In genomic region chr6:143279385-143279784, GRCh38 we compare ENCODE assay signal across 8 cellular contexts.
DNase-seq lines count a peak whose midpoint lies in the region; ATAC-seq and TF ChIP-seq lines count a peak whose summit lies in the region.

No MANE protein-coding gene starts in this region.

- no peak overlapping the region for H3K4me3 ChIP-seq in mammary epithelial cell (replicated peaks in 1 of 3; ENCODE audit: insufficient read depth in 1 of 3, low read depth in 2 of 3, low read length in 3 of 3)
- H3K4me3 ChIP-seq in mesenchymal stem cell (ENCODE audit: insufficient read depth in 1 of 2, low read depth in 1 of 2, low read length in 2 of 2), result no peak overlapping the region

- H4K20me1 ChIP-seq in mammary epithelial cell (ENCODE audit: insufficient read depth, low read length), result no peaks in the 10 kb centered on the region

- DNase-seq in ELF-1 (ENCODE audit: low read depth, low spot score) (peak; percentile 45), HT1080 (ENCODE audit: low read depth) (peak; percentile 47), mammary epithelial cell (peak; percentile 16), mesenchymal stem cell (peak; percentile 38), NCI-H1092 treated with DMSO at 0.1 percent for 48 hours (lab: John Stamatoyannopoulos, UW) (no peak)

- H3K4me2 ChIP-seq in mammary epithelial cell (ENCODE audit: insufficient read depth, low read depth, low read length) (no peak overlapping the region), mesenchymal stem cell (ENCODE audit: low read length, poor library complexity, severe bottlenecking) (no peak overlapping the region)

- H3K79me1 ChIP-seq in mesenchymal stem cell (replicated peaks; ENCODE audit: low read length, poor library complexity, severe bottlenecking), result no peaks in the 10 kb centered on the region

- H3K36me3 ChIP-seq in mammary epithelial cell (ENCODE audit: insufficient read depth, low read length), result no peaks in the 10 kb centered on the region
- H3K36me3 ChIP-seq in mesenchymal stem cell (ENCODE audit: control insufficient read depth in 1 of 2, insufficient read depth in 2 of 2, low read depth in 1 of 2, low read length in 2 of 2), result no peaks in the 10 kb centered on the region

- TF ChIP-seq CTCF in mammary epithelial cell (conservative IDR thresholded peaks at IDR 0.05 in 1 of 2, IDR thresholded peaks at IDR 0.05 in 1 of 2; ENCODE audit: extremely low read depth in 1 of 2, insufficient read depth in 1 of 2, low read depth in 1 of 2, low read length in 2 of 2), result peak; percentile 13 to 25

- no peak overlapping the region for H3K4ac ChIP-seq in mesenchymal stem cell (ENCODE audit: low read depth in 1 of 2, low read length in 2 of 2)

- no peak overlapping the region for H3K14ac ChIP-seq in mesenchymal stem cell (ENCODE audit: low read length in 2 of 2)

- H3K9me3 ChIP-seq in mammary epithelial cell (replicated peaks; ENCODE audit: insufficient read depth, low read length), result no peaks in the 10 kb centered on the region
- no peaks in the 10 kb centered on the region for H3K9me3 ChIP-seq in mesenchymal stem cell (ENCODE audit: control insufficient read depth, low read length)

- H3K18ac ChIP-seq in mesenchymal stem cell (ENCODE audit: low read depth in 1 of 2, low read length in 2 of 2), result no peak overlapping the region

- peaks cover 4% of the 10 kb centered on the region for H3K4me1 ChIP-seq in mammary epithelial cell (ENCODE audit: insufficient read depth, low read length)
- no peaks in the 10 kb centered on the region for H3K4me1 ChIP-seq in mesenchymal stem cell (ENCODE audit: control insufficient read depth, insufficient read depth, low read depth, low read length)

- no peak overlapping the region for H2BK12ac ChIP-seq in mesenchymal stem cell (ENCODE audit: low read length in 2 of 2)

- no peak overlapping the region for H2BK120ac ChIP-seq in mesenchymal stem cell (ENCODE audit: low read depth, low read length)

- H2AK5ac ChIP-seq in mesenchymal stem cell (ENCODE audit: low read length, severe bottlenecking), result no peak overlapping the region

- dilution Hi-C loops in mammary epithelial cell (cut with HindIII; ENCODE audit: low sequenced_read_pairs), result no loop called here

- no peak overlapping the region for H3K9ac ChIP-seq in mammary epithelial cell (ENCODE audit: insufficient read depth, low read length)
- H3K9ac ChIP-seq in mesenchymal stem cell (ENCODE audit: low read length), result no peak overlapping the region

- intact Hi-C loops in mammary epithelial cell (cut with micrococcal nuclease), result loop anchor here (1.0 kb wide), 1 partner anchor 586 kb away; no protein-coding TSS in a partner anchor

- no peak overlapping the region for H2BK15ac ChIP-seq in mesenchymal stem cell (ENCODE audit: low read depth, poor library complexity, severe bottlenecking)

- H2BK5ac ChIP-seq in mesenchymal stem cell (ENCODE audit: low read depth, low read length, poor library complexity, severe bottlenecking), result no peak overlapping the region

- ATAC-seq in GM21619 (IDR thresholded peaks at IDR 0.05; ENCODE audit: unreplicated experiment) (no peak), GM21367 (IDR thresholded peaks at IDR 0.05; ENCODE audit: unreplicated experiment) (no peak), GM19324 (IDR thresholded peaks at IDR 0.05; ENCODE audit: low FRiP score, unreplicated experiment) (no peak)

- in situ Hi-C loops in mammary epithelial cell (cut with MboI; ENCODE audit: low sequenced_read_pairs in 2 of 2), result no loop called here

- H3K27ac ChIP-seq in mammary epithelial cell (ENCODE audit: insufficient read depth, low read depth, low read length), result no peak overlapping the region
- no peak overlapping the region for H3K27ac ChIP-seq in mesenchymal stem cell (ENCODE audit: low read length, poor library complexity, severe bottlenecking)

- no TSS peak for BruUV-seq in mammary epithelial cell (replicated peaks; lab: Mats Ljungman, UMichigan)

- H4K8ac ChIP-seq in mesenchymal stem cell (ENCODE audit: low read length), result no peak overlapping the region

- CTCF ChIA-PET in mammary epithelial cell (lab: Charles Lee; ENCODE audit: low non-redundant PET), result no interaction called here

- 94% methylated on average over 6 of the region's 6 CpGs for WGBS in mammary epithelial cell (ENCODE audit: low coverage, missing lambda C conversion rate)
- WGBS in mesenchymal stem cell, result 64% methylated on average over 5 of the region's 6 CpGs

- H3K79me2 ChIP-seq in mammary epithelial cell (ENCODE audit: insufficient read depth, low read length), result no peaks in the 10 kb centered on the region

- no peak overlapping the region for H4K91ac ChIP-seq in mesenchymal stem cell (ENCODE audit: low read length)

- H3K27me3 ChIP-seq in mammary epithelial cell (ENCODE audit: insufficient read depth, low read length) (no peaks in the 10 kb centered on the region), mesenchymal stem cell (ENCODE audit: control insufficient read depth in 1 of 2, insufficient read depth in 1 of 2, low read length in 2 of 2) (no peaks in the 10 kb centered on the region)

- no peak overlapping the region for H2AFZ ChIP-seq in mammary epithelial cell (ENCODE audit: low read depth, low read length)
- no peak overlapping the region for H2AFZ ChIP-seq in mesenchymal stem cell (ENCODE audit: low read depth, low read length)

- H3K23ac ChIP-seq in mesenchymal stem cell (ENCODE audit: low read length in 2 of 2), result no peak overlapping the region
